In genomic region chr9:136864996-136865767, GRCh38 we compare ENCODE assay signal across 8 cellular contexts. TPM values are rescaled to one million over a fixed set of nuclear protein-coding genes. Genes with fewer than 3 reads are reported as not detected.
DNase-seq lines count a peak whose midpoint lies in the region; TF ChIP-seq lines count a peak whose summit lies in the region.

No MANE protein-coding gene starts in this region.

- peak overlapping the region; percentile 44 for H3K27ac ChIP-seq in WERI-Rb-1
- H3K27ac ChIP-seq in rectal smooth muscle tissue (ENCODE audit: low read depth, low read length) = no peak overlapping the region

- H3K9me3 ChIP-seq in WERI-Rb-1 (ENCODE audit: severe bottlenecking) = peaks cover 9% of the 10 kb centered on the region

- H3K27me3 ChIP-seq in WERI-Rb-1 (ENCODE audit: insufficient read depth, low read depth, severe bottlenecking) = no peaks in the 10 kb centered on the region
- H3K27me3 ChIP-seq in rectal smooth muscle tissue (ENCODE audit: control insufficient read depth, insufficient read depth, low read length) = no peaks in the 10 kb centered on the region

- DNase-seq in GM12864 (ENCODE audit: low read depth) (no peak), WERI-Rb-1 (no peak), foreskin fibroblast (no peak), T-helper 9 cell (no peak), posterior vena cava (ENCODE audit: low spot score) (no peak), HCEC 1CT (no peak), DMS53 treated with DMSO at 0.1 percent for 48 hours (lab: John Stamatoyannopoulos, UW; ENCODE audit: unreplicated experiment) (no peak)

- TF ChIP-seq CTCF in GM12864 (IDR thresholded peaks at IDR 0.05; ENCODE audit: low read depth, low read length, missing control alignments) (no peak), WERI-Rb-1 (IDR thresholded peaks at IDR 0.05; ENCODE audit: low read depth, low read length) (no peak), foreskin fibroblast (IDR thresholded peaks at IDR 0.05; ENCODE audit: low read depth, low read length) (no peak)

- H3K4me3 ChIP-seq in GM12864 (ENCODE audit: low read depth, low read length) = peak overlapping the region; percentile 85
- H3K4me3 ChIP-seq in WERI-Rb-1 (ENCODE audit: low read depth, low read length) = peak overlapping the region; percentile 67
- peak overlapping the region; percentile 74 to 82 for H3K4me3 ChIP-seq in foreskin fibroblast (ENCODE audit: low read depth in 1 of 2, low read length in 2 of 2)
- H3K4me3 ChIP-seq in rectal smooth muscle tissue (ENCODE audit: low read length) = peak overlapping the region; percentile 87

- intact Hi-C loops in posterior vena cava (cut with DNase I) = loop anchor here in 1 of 2 donors (5.0 kb wide), 1 partner anchor 462 kb away; no protein-coding TSS in a partner anchor

- H3K36me3 ChIP-seq in WERI-Rb-1 (peaks cover 52% of the 10 kb centered on the region), rectal smooth muscle tissue (ENCODE audit: control insufficient read depth, insufficient read depth, low read length) (peaks cover 16% of the 10 kb centered on the region)

- H3K9ac ChIP-seq in rectal smooth muscle tissue (ENCODE audit: low read length) = no peak overlapping the region

- H3K4me1 ChIP-seq in rectal smooth muscle tissue (ENCODE audit: control insufficient read depth, insufficient read depth, low read length) = peaks cover 6% of the 10 kb centered on the region

RNA-seq across cellular contexts. Expression of gene EDF1, which starts 0.9 kb away (rescaled TPM):
- total RNA-seq in posterior vena cava = 100 to 1,000 TPM; 178 to 191 TPM

RNA-seq across cellular contexts. Expression of gene MAMDC4, which starts 13.0 kb away (rescaled TPM):
- 1 to 10 TPM; 1.5 to 2.4 TPM for total RNA-seq in posterior vena cava

RNA-seq across cellular contexts. Expression of gene PHPT1, which starts 16.0 kb away (rescaled TPM):
- 10 to 100 TPM; 71.7 to 87.9 TPM for total RNA-seq in posterior vena cava

RNA-seq across cellular contexts. Expression of gene TRAF2, which starts 21.1 kb away (rescaled TPM):
- total RNA-seq in posterior vena cava = 10 to 100 TPM in 1 of 2 donors, 1 to 10 TPM in 1; 8.7 to 10.9 TPM

RNA-seq across cellular contexts. Expression of gene AJM1, which starts 22.9 kb away (rescaled TPM):
- total RNA-seq in posterior vena cava = 1 to 10 TPM; 4.7 to 5.9 TPM
